Comparison of ENCODE assay signal across 1 cellular context in the genomic region with DNA sequence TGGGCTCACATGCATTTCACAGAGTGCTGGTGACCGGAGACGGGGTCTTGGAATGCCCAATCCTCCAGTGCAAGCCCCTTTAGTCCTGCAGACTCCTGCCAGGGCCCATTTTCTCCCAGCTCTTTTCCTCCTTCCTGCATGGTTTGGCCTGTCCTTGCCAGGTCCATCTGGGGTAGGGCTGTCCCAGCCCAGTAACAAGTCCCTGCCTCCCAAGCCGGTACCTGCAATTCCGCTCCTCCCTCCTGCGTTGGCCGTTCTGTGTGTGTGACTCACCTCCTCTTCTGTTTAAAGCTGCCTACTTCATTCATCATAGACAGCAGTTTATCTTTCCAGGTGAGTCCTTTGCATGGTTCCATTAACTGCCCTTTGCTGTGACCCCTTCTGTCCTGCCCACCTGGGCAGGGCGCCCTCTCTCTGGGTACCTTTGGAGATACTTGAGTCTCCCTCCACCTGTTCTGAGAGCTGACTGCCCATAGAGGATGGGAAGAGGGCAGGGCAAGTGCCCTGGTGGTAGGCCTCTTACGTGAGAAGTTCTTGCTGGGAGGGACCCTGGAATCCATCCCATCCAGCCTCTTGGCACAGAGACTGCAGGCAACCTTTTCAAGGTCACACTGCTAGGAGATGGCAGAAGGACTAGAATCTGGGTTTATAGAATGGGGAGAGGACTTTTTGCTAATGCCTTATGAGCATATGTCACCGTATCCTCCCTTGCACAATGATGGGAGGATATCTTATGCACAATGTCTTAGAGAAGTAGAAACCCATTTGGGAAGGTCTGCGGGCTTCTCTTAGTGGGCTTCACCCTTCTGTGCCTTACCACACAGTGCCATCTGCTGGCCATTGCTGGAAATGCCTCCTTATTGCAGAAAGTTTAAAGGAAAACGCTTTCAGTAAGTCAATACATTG.
TF ChIP-seq lines count a peak whose summit lies in the region.

No MANE protein-coding gene starts in this region.

TF ChIP-seq in SK-N-SH, 30 proteins besides CTCF, POLR2A, EP300 and RAD21 (continued from another document):
- TF ChIP-seq SMC3 (IDR thresholded peaks at IDR 0.05; ENCODE audit: low read depth, low read length) (peak; percentile 85), EZH2phosphoT487 (IDR thresholded peaks at IDR 0.05; ENCODE audit: borderline replicate concordance, low read depth) (no peak), TAF1 (IDR thresholded peaks at IDR 0.05; ENCODE audit: borderline replicate concordance, low read depth, low read length) (no peak), RXRA (IDR thresholded peaks at IDR 0.05; ENCODE audit: borderline replicate concordance, low read depth) (no peak), USF1 (IDR thresholded peaks at IDR 0.05; ENCODE audit: borderline replicate concordance, low read depth) (no peak)
